8 cellular contexts compared by ENCODE assay signal in the genomic region with DNA sequence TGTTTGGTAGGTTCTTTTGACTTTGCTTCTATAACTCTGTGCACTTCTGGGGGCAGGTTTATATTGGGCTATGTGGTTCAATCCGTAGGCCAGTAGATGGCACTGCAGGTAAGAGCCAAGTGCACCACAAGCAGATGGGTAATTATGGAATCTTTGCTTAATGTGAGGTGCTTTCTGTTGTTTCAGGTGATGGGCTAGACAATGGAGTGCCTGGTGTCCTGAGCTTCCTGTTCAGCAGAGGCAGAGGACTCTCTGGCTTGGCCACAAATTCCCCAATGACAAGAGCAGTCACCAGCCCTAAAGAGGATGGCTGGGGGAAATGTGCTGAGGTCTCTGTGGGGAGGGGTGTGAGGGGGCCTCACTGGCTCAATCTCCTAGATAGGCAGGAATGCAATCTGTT.
DNase-seq lines count a peak whose midpoint lies in the region; ATAC-seq and TF ChIP-seq lines count a peak whose summit lies in the region.

No MANE protein-coding gene starts in this region.

- DNase-seq in ELF-1 (ENCODE audit: low read depth, low spot score) = peak; percentile 52
- DNase-seq in PC-9 = no peak
- DNase-seq in head of caudate nucleus = peak in 28 of 42 donors; percentile 11 to 65 (median 28)
- DNase-seq in stimulated activated effector memory CD8-positive, alpha-beta T cell treated with anti-CD3 and anti-CD28 coated beads, Interleukin-12 subunit alpha, Interleukin-12 subunit beta, amount 100 ng/mL, for 72 hours (ENCODE audit: low spot score in 2 of 2) = no peak
- DNase-seq in cortex of kidney (lab: John Stamatoyannopoulos, UW) = no peak
- no peak for DNase-seq in NCI-H2107 treated with DMSO at 0.1 percent for 48 hours (lab: John Stamatoyannopoulos, UW; ENCODE audit: unreplicated experiment)

- CTCF ChIA-PET in PC-9 (lab: Charles Lee) = no interaction called here

- no peaks in the 10 kb centered on the region for H3F3A ChIP-seq in PC-9 (ENCODE audit: insufficient read depth, low read depth)

- BruUV-seq in PC-9 (replicated peaks; lab: Mats Ljungman, UMichigan) = no TSS peak

- POLR2A ChIA-PET in PC-9 (lab: Charles Lee; ENCODE audit: unreplicated experiment) = no interaction called here

- H3K27ac Mint-ChIP-seq in stimulated activated effector memory CD8-positive, alpha-beta T cell treated with anti-CD3 and anti-CD28 coated beads, Interleukin-12 subunit alpha, Interleukin-12 subunit beta, amount 100 ng/mL, for 72 hours = no peak overlapping the region

- H3K4me2 ChIP-seq in PC-9 = no peak overlapping the region

- no peaks in the 10 kb centered on the region for H3K9me2 ChIP-seq in PC-9 (ENCODE audit: insufficient read depth)

- H2AFZ ChIP-seq in PC-9 = no peak overlapping the region

- intact Hi-C loops in PC-9 (cut with micrococcal nuclease; ENCODE audit: unreplicated experiment) = no loop called here
- intact Hi-C loops in head of caudate nucleus (cut with DNase I) = no loop called here

- no peak overlapping the region for H3K4me3 Mint-ChIP-seq in stimulated activated effector memory CD8-positive, alpha-beta T cell treated with anti-CD3 and anti-CD28 coated beads, Interleukin-12 subunit alpha, Interleukin-12 subunit beta, amount 100 ng/mL, for 72 hours

- no peaks in the 10 kb centered on the region for H3K4me1 ChIP-seq in PC-9 (replicated peaks; ENCODE audit: insufficient read depth)

- H3K4me1 Mint-ChIP-seq in stimulated activated effector memory CD8-positive, alpha-beta T cell treated with anti-CD3 and anti-CD28 coated beads, Interleukin-12 subunit alpha, Interleukin-12 subunit beta, amount 100 ng/mL, for 72 hours = no peaks in the 10 kb centered on the region

- no peaks in the 10 kb centered on the region for H3K36me3 Mint-ChIP-seq in stimulated activated effector memory CD8-positive, alpha-beta T cell treated with anti-CD3 and anti-CD28 coated beads, Interleukin-12 subunit alpha, Interleukin-12 subunit beta, amount 100 ng/mL, for 72 hours

- H3K27me3 ChIP-seq in PC-9 (ENCODE audit: insufficient read depth, low read depth) = no peaks in the 10 kb centered on the region

- H3K36me3 ChIP-seq in PC-9 (ENCODE audit: low read depth) = no peaks in the 10 kb centered on the region

- H3K4me3 ChIP-seq in PC-9 = no peak overlapping the region

- no peaks in the 10 kb centered on the region for H4K20me1 ChIP-seq in PC-9 (ENCODE audit: insufficient read depth)

- no peaks in the 10 kb centered on the region for H3K79me2 ChIP-seq in PC-9 (ENCODE audit: low read depth)

- peak; percentile 53 for TF ChIP-seq CTCF in PC-9 (conservative IDR thresholded peaks at IDR 0.05)

- ATAC-seq in GM19372 (IDR thresholded peaks at IDR 0.05; ENCODE audit: low read depth, unreplicated experiment) (peak; percentile 79), HG03520 (IDR thresholded peaks at IDR 0.05; ENCODE audit: unreplicated experiment) (peak; percentile 76)
- ATAC-seq in stimulated activated effector memory CD8-positive, alpha-beta T cell treated with anti-CD3 and anti-CD28 coated beads, Interleukin-12 subunit alpha, Interleukin-12 subunit beta, amount 100 ng/mL, for 72 hours = peak; percentile 32

- H3K9me3 Mint-ChIP-seq in stimulated activated effector memory CD8-positive, alpha-beta T cell treated with anti-CD3 and anti-CD28 coated beads, Interleukin-12 subunit alpha, Interleukin-12 subunit beta, amount 100 ng/mL, for 72 hours = no peaks in the 10 kb centered on the region

- H3K27ac ChIP-seq in PC-9 = no peak overlapping the region

- no peaks in the 10 kb centered on the region for H3K9me3 ChIP-seq in PC-9 (ENCODE audit: insufficient read depth, low read depth)

Comparison
In these comparisons a context has a peak if more than half of its experiments do, and no peak if none do; other contexts are left out.
1. DNase-seq: peak in ELF-1 (single experiment) and head of caudate nucleus (28 of 42); none in PC-9 (0 of 2), stimulated activated effector memory CD8-positive, alpha-beta T cell treated with anti-CD3 and anti-CD28 coated beads, Interleukin-12 subunit alpha, Interleukin-12 subunit beta, amount 100 ng/mL, for 72 hours (0 of 2), cortex of kidney (single experiment) and NCI-H2107 treated with DMSO at 0.1 percent for 48 hours (single experiment).
2. Peak in every context shown above with its lines, with median percentiles within 50 percentile points of each other: ATAC-seq.